23 cellular contexts compared by ENCODE assay signal in genomic region chr6:34094474-34095135, GRCh38. TPM values are rescaled to one million over a fixed set of nuclear protein-coding genes. Genes with fewer than 3 reads are reported as not detected.
A peak's percentile ranks its signal among the peaks of the same experiment; 100 is the strongest.
DNase-seq lines count a peak whose midpoint lies in the region; ATAC-seq lines count a peak whose summit lies in the region.
"Had no signal": no experiment of that assay in that cellular context is flagged by ENCODE, and none has a peak within 500 bp of the region (broad histone marks: within the 10 kb centered on the region; RNA-seq: fewer than 3 reads in every experiment).

No MANE protein-coding gene starts in this region.

- H3K9ac ChIP-seq in NT2/D1 (ENCODE audit: insufficient read length, low read depth): peak overlapping the region; percentile 32

- ATAC-seq in Right ventricle myocardium inferior: no peak
- ATAC-seq: activated CD8-positive, alpha-beta T cell treated with anti-CD3 and anti-CD28 coated beads for 36 hours; CD8-positive, alpha-beta T cell; esophagus mucosa; gastroesophageal sphincter; GM23338; T-cell had no signal

- no peaks in the 10 kb centered on the region for H3K36me3 ChIP-seq in NT2/D1 (ENCODE audit: insufficient read depth, insufficient read length, low read length)
- H3K36me3 ChIP-seq: gastroesophageal sphincter, right atrium auricular region had no signal

- no peaks in the 10 kb centered on the region for H3K27me3 ChIP-seq in NT2/D1 (ENCODE audit: insufficient read depth, insufficient read length)

- DNase-seq in SKM-1 (lab: John Stamatoyannopoulos, UW; ENCODE audit: unreplicated experiment): peak; percentile 29
- DNase-seq in SKM-1 treated with dmso at 0.1 percent for 144 hours (lab: John Stamatoyannopoulos, UW; ENCODE audit: unreplicated experiment): no peak
- DNase-seq in NCI-H187 (lab: John Stamatoyannopoulos, UW): peak; percentile 27 to 51
- no peak for DNase-seq in NT2/D1 (ENCODE audit: low read depth, low spot score)
- DNase-seq in Right ventricle myocardium inferior (ENCODE audit: missing footprints): no peak
- no peak for DNase-seq in effector CD8-positive, alpha-beta T cell (lab: John Stamatoyannopoulos, UW)
- no peak for DNase-seq in stimulated activated CD4-positive, alpha-beta T cell treated with anti-CD3 and anti-CD28 coated beads, Interleukin-2, amount 100 ng/mL, for 48 hours
- DNase-seq: activated CD8-positive, alpha-beta T cell treated with anti-CD3 and anti-CD28 coated beads for 36 hours; activated naive CD4-positive, alpha-beta T cell treated with anti-CD3 and anti-CD28 coated beads, Interleukin-2, amount 10 ng/mL, durations not matched to agents 7 days and 5 days; activated T-cell treated with anti-CD3 and anti-CD28 coated beads, Interleukin-2, amount 50 U/mL, for 48 hours; aorta; CD8-positive, alpha-beta T cell; central memory CD4-positive, alpha-beta T cell; naive B cell; NCI-H1930; stimulated activated CD4-positive, alpha-beta T cell treated with anti-CD3 and anti-CD28 coated beads, Interleukin-12 subunit alpha, Interleukin-12 subunit beta, amount 100 ng/mL, for 4 hours; T-cell; WERI-Rb-1 had no signal

- H3K9me3 ChIP-seq in NT2/D1 (ENCODE audit: insufficient read depth, low read length): no peaks in the 10 kb centered on the region
- H3K9me3 ChIP-seq: right atrium auricular region had no signal

- intact Hi-C loops in Right ventricle myocardium inferior (cut with DNase I): no loop called here

- peaks cover 39% of the 10 kb centered on the region for H3K4me1 ChIP-seq in NT2/D1 (ENCODE audit: insufficient read depth, insufficient read length)
- H3K4me1 ChIP-seq: gastroesophageal sphincter, right atrium auricular region had no signal

- no peak overlapping the region for H3K4me3 ChIP-seq in NT2/D1 (ENCODE audit: insufficient read length, low read depth)
- H3K4me3 ChIP-seq: gastroesophageal sphincter, GM23338, right atrium auricular region had no signal

RNA-seq across cellular contexts. Expression of gene GRM4, which starts 51.3 kb away (rescaled TPM):
- total RNA-seq in Right ventricle myocardium inferior: not detected
- total RNA-seq: aorta, esophagus mucosa, gastroesophageal sphincter, kidney epithelial cell, right atrium auricular region had no signal

Comparison
In these comparisons a context has a peak if more than half of its experiments do, and no peak if none do; other contexts are left out.
1. DNase-seq: peak in SKM-1 (single experiment) and NCI-H187 (2 of 2); none in SKM-1 treated with dmso at 0.1 percent for 144 hours (single experiment), NT2/D1 (single experiment), Right ventricle myocardium inferior (single experiment), effector CD8-positive, alpha-beta T cell (single experiment) and stimulated activated CD4-positive, alpha-beta T cell treated with anti-CD3 and anti-CD28 coated beads, Interleukin-2, amount 100 ng/mL, for 48 hours (0 of 2).